ENCODE assay signal across 8 cellular contexts in genomic region chr19:51365211-51366049, GRCh38. TPM values are rescaled to one million over a fixed set of nuclear protein-coding genes. Genes with fewer than 3 reads are reported as not detected.
DNase-seq lines count a peak whose midpoint lies in the region; ATAC-seq and TF ChIP-seq lines count a peak whose summit lies in the region.

No MANE protein-coding gene starts in this region.

- H4K20me1 ChIP-seq in osteoblast (ENCODE audit: insufficient read depth, low read length) = no peaks in the 10 kb centered on the region

- H3K27ac ChIP-seq in foreskin keratinocyte (peak overlapping the region; percentile 60), osteoblast (ENCODE audit: low read depth, low read length) (peak overlapping the region; percentile 98)

- H3K36me3 ChIP-seq in osteoblast (ENCODE audit: insufficient read depth, low read length) = no peaks in the 10 kb centered on the region

- H3K27me3 Mint-ChIP-seq in activated T-cell treated with anti-CD3 and anti-CD28 coated beads, Interleukin-2, amount 50 U/mL, for 24 hours = no peaks in the 10 kb centered on the region

- no peaks in the 10 kb centered on the region for H3K9me3 ChIP-seq in osteoblast (ENCODE audit: low read depth, low read length)

- H3K9me3 Mint-ChIP-seq in activated T-cell treated with anti-CD3 and anti-CD28 coated beads, Interleukin-2, amount 50 U/mL, for 24 hours = no peaks in the 10 kb centered on the region

- H3K79me2 ChIP-seq in osteoblast (ENCODE audit: insufficient read depth, low read length) = peaks cover 41% of the 10 kb centered on the region

- no peak for TF ChIP-seq POLR2A in GM18505 (IDR thresholded peaks at IDR 0.05; ENCODE audit: borderline replicate concordance, extremely low read depth, insufficient read depth, insufficient read length)

- ATAC-seq in foreskin keratinocyte (no peak), GM18505 (IDR thresholded peaks at IDR 0.05; ENCODE audit: unreplicated experiment) (no peak)
- ATAC-seq in activated CD4-positive, CD25-positive, alpha-beta regulatory T cell treated with anti-CD3 and anti-CD28 coated beads, Interleukin-2, amount 50 U/mL, for 24 hours = no peak

- H3K4me3 Mint-ChIP-seq in activated T-cell treated with anti-CD3 and anti-CD28 coated beads, Interleukin-2, amount 50 U/mL, for 24 hours = peak overlapping the region; percentile 97

- H3K4me2 ChIP-seq in osteoblast (ENCODE audit: insufficient read depth, low read length) = peak overlapping the region; percentile 100

- peak overlapping the region; percentile 97 for H3K27ac Mint-ChIP-seq in activated T-cell treated with anti-CD3 and anti-CD28 coated beads, Interleukin-2, amount 50 U/mL, for 24 hours

- peaks cover 65% of the 10 kb centered on the region for H3K36me3 Mint-ChIP-seq in activated T-cell treated with anti-CD3 and anti-CD28 coated beads, Interleukin-2, amount 50 U/mL, for 24 hours (ENCODE audit: low read depth)

- H3K4me1 ChIP-seq in foreskin keratinocyte (no peaks in the 10 kb centered on the region), osteoblast (ENCODE audit: insufficient read depth, low read length) (peaks cover 42% of the 10 kb centered on the region)

- peak overlapping the region; percentile 85 for H2AFZ ChIP-seq in osteoblast (ENCODE audit: low read length)

- peaks cover 58% of the 10 kb centered on the region for H3K4me1 Mint-ChIP-seq in activated T-cell treated with anti-CD3 and anti-CD28 coated beads, Interleukin-2, amount 50 U/mL, for 24 hours (ENCODE audit: low read depth)

- H3K4me3 ChIP-seq in osteoblast (ENCODE audit: insufficient read depth, low read length) = peak overlapping the region; percentile 99

- H3K27me3 ChIP-seq in foreskin keratinocyte (no peaks in the 10 kb centered on the region), osteoblast (ENCODE audit: insufficient read depth, low read length) (no peaks in the 10 kb centered on the region)

- peak; percentile 31 for TF ChIP-seq CTCF in foreskin keratinocyte (conservative IDR thresholded peaks at IDR 0.05)
- TF ChIP-seq CTCF in osteoblast (IDR thresholded peaks at IDR 0.05; ENCODE audit: extremely low read depth, low read depth, low read length) = peak; percentile 14

- peak in 8 of 14 donors; percentile 12 to 62 (median 36) for DNase-seq in C1 segment of cervical spinal cord (lab: John Stamatoyannopoulos, UW)
- peak; percentile 2 for DNase-seq in HS-5 (ENCODE audit: low read depth)
- peak; percentile 62 for DNase-seq in activated T-cell treated with anti-CD3 and anti-CD28 coated beads, Interleukin-2, amount 50 U/mL, for 24 hours
- DNase-seq in foreskin keratinocyte = peak in 1 of 2 donors; percentile 29
- peak; percentile 76 for DNase-seq in osteoblast (ENCODE audit: insufficient read length, low spot score, missing footprints)
- DNase-seq in hippocampal formation (lab: John Stamatoyannopoulos, UW) = no peak

RNA-seq across cellular contexts. Expression of gene ETFB, which starts 0.8 kb away (rescaled TPM):
- 74.1 and 82.2 TPM in 2 replicates for total RNA-seq in foreskin keratinocyte
- 119 and 120 TPM in 2 replicates for polyA plus RNA-seq in foreskin keratinocyte
- 68.4 and 84.3 TPM in 2 replicates for total RNA-seq in osteoblast

RNA-seq across cellular contexts. Expression of gene CLDND2, which starts 3.4 kb away (rescaled TPM):
- 0.42 TPM in 1 of 2 replicates, not detected in the other for total RNA-seq in foreskin keratinocyte
- 0.58 and 0.97 TPM in 2 replicates for polyA plus RNA-seq in foreskin keratinocyte
- total RNA-seq in osteoblast = not detected in 2 replicates

RNA-seq across cellular contexts. Expression of gene NKG7, which starts 7.0 kb away (rescaled TPM):
- not detected in 2 replicates for total RNA-seq in foreskin keratinocyte
- not detected in 2 replicates for polyA plus RNA-seq in foreskin keratinocyte
- total RNA-seq in osteoblast = not detected in 2 replicates

RNA-seq across cellular contexts. Expression of gene LIM2, which starts 22.3 kb away (rescaled TPM):
- total RNA-seq in foreskin keratinocyte (not detected in 2 replicates), osteoblast (not detected in 2 replicates)
- not detected in 2 replicates for polyA plus RNA-seq in foreskin keratinocyte

RNA-seq across cellular contexts. Expression of gene VSIG10L, which starts 23.5 kb away (rescaled TPM):
- 0.82 and 0.99 TPM in 2 replicates for total RNA-seq in foreskin keratinocyte
- polyA plus RNA-seq in foreskin keratinocyte = 1.2 TPM in 2 replicates
- total RNA-seq in osteoblast = 0.72 and 0.88 TPM in 2 replicates

Comparison
In these comparisons a context has a peak if more than half of its experiments do, and no peak if none do; other contexts are left out.
1. DNase-seq: peak in C1 segment of cervical spinal cord (8 of 14), HS-5 (single experiment), activated T-cell treated with anti-CD3 and anti-CD28 coated beads, Interleukin-2, amount 50 U/mL, for 24 hours (single experiment) and osteoblast (single experiment); none in hippocampal formation (0 of 2).